12 cellular contexts compared by ENCODE assay signal in the genomic region with DNA sequence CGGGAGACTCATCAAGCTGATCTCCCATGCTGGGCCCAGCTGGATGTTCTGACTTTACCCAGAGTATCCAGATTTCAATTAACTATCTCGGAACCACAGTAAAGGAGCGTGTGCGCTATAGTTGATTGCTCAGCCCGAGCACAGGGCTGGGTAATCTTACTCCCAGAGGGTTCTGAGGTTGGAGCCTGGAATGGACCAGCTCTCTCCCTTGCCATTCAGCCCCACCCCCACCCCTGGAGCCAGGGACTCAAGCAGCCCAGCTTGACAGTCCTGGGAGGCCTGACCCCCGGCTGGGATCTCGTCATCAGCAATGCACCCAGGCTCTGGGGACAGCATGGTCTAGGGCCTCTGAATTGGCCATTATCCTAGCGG. TPM values are rescaled to one million over a fixed set of nuclear protein-coding genes. Genes with fewer than 3 reads are reported as not detected.
DNase-seq lines count a peak whose midpoint lies in the region; ATAC-seq and TF ChIP-seq lines count a peak whose summit lies in the region.
"Had no signal": no experiment of that assay in that cellular context is flagged by ENCODE, and none has a peak within 500 bp of the region (broad histone marks: within the 10 kb centered on the region; RNA-seq: fewer than 3 reads in every experiment).

No MANE protein-coding gene starts in this region.

- H3K27ac ChIP-seq in SJCRH30 = peak overlapping the region; percentile 23; the same call in 1 of the 2 replicates
- H3K27ac ChIP-seq in rectal smooth muscle tissue (ENCODE audit: low read depth, low read length) = peak overlapping the region; percentile 57
- no peak overlapping the region for H3K27ac ChIP-seq in naive thymus-derived CD4-positive, alpha-beta T cell (ENCODE audit: low read depth, low read length)
- no peak overlapping the region for H3K27ac ChIP-seq in substantia nigra (ENCODE audit: low read depth, low read length, poor library complexity, severe bottlenecking)
- H3K27ac ChIP-seq: pancreas had no signal

- DNase-seq in BJ (ENCODE audit: low read depth) = no peak
- no peak for DNase-seq in SJCRH30
- DNase-seq in fibroblast of the aortic adventitia (ENCODE audit: low read depth) = peak; percentile 46
- DNase-seq in kidney tubule cell (ENCODE audit: low spot score) = no peak
- no peak for DNase-seq in activated gamma-delta T cell (lab: John Stamatoyannopoulos, UW)
- no peak for DNase-seq in naive thymus-derived CD4-positive, alpha-beta T cell
- DNase-seq in substantia nigra (lab: John Stamatoyannopoulos, UW) = no peak
- DNase-seq: CD4-positive, CD25-positive, alpha-beta regulatory T cell had no signal

- TF ChIP-seq CTCF in BJ (IDR thresholded peaks at IDR 0.05; ENCODE audit: insufficient read depth, low read depth, low read length) (no peak), fibroblast of the aortic adventitia (IDR thresholded peaks at IDR 0.05; ENCODE audit: insufficient read depth, low read length) (no peak)

- peaks cover 7 to 16% (median 13%) of the 10 kb centered on the region in 7 donors for H3K4me1 Mint-ChIP-seq in naive thymus-derived CD4-positive, alpha-beta T cell

- no peaks in the 10 kb centered on the region for H3K9me3 ChIP-seq in SJCRH30 (replicated peaks)
- no peaks in the 10 kb centered on the region for H3K9me3 ChIP-seq in naive thymus-derived CD4-positive, alpha-beta T cell (ENCODE audit: control insufficient read depth in 2 of 3, low read length in 3 of 3)
- H3K9me3 ChIP-seq: pancreas had no signal

- intact Hi-C loops in naive thymus-derived CD4-positive, alpha-beta T cell (cut with micrococcal nuclease) = no loop called here

- peaks cover 0 to 2% (median 0%) of the 10 kb centered on the region in 11 donors for H3K9me3 Mint-ChIP-seq in naive thymus-derived CD4-positive, alpha-beta T cell
- H3K9me3 Mint-ChIP-seq: brain; CD4-positive, CD25-positive, alpha-beta regulatory T cell had no signal

- no peaks in the 10 kb centered on the region for H3K36me3 Mint-ChIP-seq in naive thymus-derived CD4-positive, alpha-beta T cell
- H3K36me3 Mint-ChIP-seq: brain; CD4-positive, CD25-positive, alpha-beta regulatory T cell had no signal

- H3K36me3 ChIP-seq in BJ (ENCODE audit: control insufficient read depth, insufficient read depth, low read length) (no peaks in the 10 kb centered on the region), SJCRH30 (no peaks in the 10 kb centered on the region), rectal smooth muscle tissue (ENCODE audit: control insufficient read depth, insufficient read depth, low read length) (no peaks in the 10 kb centered on the region)
- H3K36me3 ChIP-seq in naive thymus-derived CD4-positive, alpha-beta T cell (ENCODE audit: control insufficient read depth in 2 of 3, insufficient read depth in 3 of 3, low read length in 3 of 3) = no peaks in the 10 kb centered on the region
- H3K36me3 ChIP-seq: pancreas had no signal

- ATAC-seq in naive thymus-derived CD4-positive, alpha-beta T cell = no peak

- POLR2A ChIA-PET in BJ (lab: Charles Lee) = interaction anchor here (1.2 kb wide), 1 partner anchor 14 kb away, joined by 3 read pairs; no protein-coding TSS in a partner anchor
- POLR2A ChIA-PET in naive thymus-derived CD4-positive, alpha-beta T cell (lab: Charles Lee) = no interaction called here

- peaks cover 4 to 23% (median 9%) of the 10 kb centered on the region in 5 donors for H3K27me3 Mint-ChIP-seq in naive thymus-derived CD4-positive, alpha-beta T cell

- CTCF ChIA-PET in BJ (lab: Yijun Ruan, JAX) = interaction anchor here (0.5 to 3.4 kb wide), 8 partner anchors 8 to 134 kb away, joined by 3 to 39 read pairs (median 4); a partner anchor contains a TSS
- CTCF ChIA-PET in naive thymus-derived CD4-positive, alpha-beta T cell (lab: Charles Lee) = interaction anchor here (0.6 to 2.2 kb wide), 2 partner anchors 14 to 47 kb away, joined by 3 to 7 read pairs; no protein-coding TSS in a partner anchor

- H3K27ac Mint-ChIP-seq in naive thymus-derived CD4-positive, alpha-beta T cell = no peak overlapping the region
- H3K27ac Mint-ChIP-seq: activated CD8-positive, alpha-beta T cell treated with anti-CD3 and anti-CD28 coated beads, Interleukin-2, amount 10 ng/mL, durations not matched to agents 7 days and 5 days had no signal

- H3K4me1 ChIP-seq in SJCRH30 (peaks cover 31% of the 10 kb centered on the region), rectal smooth muscle tissue (ENCODE audit: control insufficient read depth, insufficient read depth, low read length) (peaks cover 6% of the 10 kb centered on the region)
- no peaks in the 10 kb centered on the region for H3K4me1 ChIP-seq in naive thymus-derived CD4-positive, alpha-beta T cell (ENCODE audit: control insufficient read depth in 2 of 2, insufficient read depth in 2 of 2, low read length in 2 of 2)

- H3K4me3 ChIP-seq in BJ (ENCODE audit: low read depth, low read length) (peak overlapping the region; percentile 20; the same call in 1 of the 2 replicates), SJCRH30 (peak overlapping the region; percentile 15), fibroblast of the aortic adventitia (ENCODE audit: low read depth, low read length) (peak overlapping the region; percentile 44), rectal smooth muscle tissue (ENCODE audit: low read length) (no peak overlapping the region)
- H3K4me3 ChIP-seq in naive thymus-derived CD4-positive, alpha-beta T cell (ENCODE audit: low read length) = no peak overlapping the region
- H3K4me3 ChIP-seq: pancreas had no signal

- H3K9ac ChIP-seq in rectal smooth muscle tissue (ENCODE audit: low read length) = no peak overlapping the region

- H3K27me3 ChIP-seq in BJ (ENCODE audit: control insufficient read depth, insufficient read depth, low read length) (no peaks in the 10 kb centered on the region), SJCRH30 (no peaks in the 10 kb centered on the region), rectal smooth muscle tissue (ENCODE audit: control insufficient read depth, insufficient read depth, low read length) (no peaks in the 10 kb centered on the region)
- no peaks in the 10 kb centered on the region for H3K27me3 ChIP-seq in naive thymus-derived CD4-positive, alpha-beta T cell (ENCODE audit: control insufficient read depth in 2 of 2, insufficient read depth in 2 of 2, low read length in 2 of 2)
- H3K27me3 ChIP-seq: pancreas had no signal

- no peak overlapping the region for H3K4me3 Mint-ChIP-seq in naive thymus-derived CD4-positive, alpha-beta T cell
- H3K4me3 Mint-ChIP-seq: CD4-positive, CD25-positive, alpha-beta regulatory T cell had no signal

RNA-seq across cellular contexts. Expression of a gene that starts 23.7 kb away (rescaled TPM):
- polyA plus RNA-seq in BJ (2011; rRNA removed) = 10.5 and 16.4 TPM in 2 replicates
- polyA minus RNA-seq in BJ (2011; rRNA and poly(A)+ RNA removed) = 11.1 and 14.2 TPM in 2 replicates
- total RNA-seq in SJCRH30 (2014; rRNA removed; shearing (Covaris generic)) = 0.76 and 0.91 TPM in 2 replicates
- total RNA-seq in fibroblast of the aortic adventitia (ENCODE audit: low replicate concordance) = 6.9 and 30.9 TPM in 2 replicates
- 1 to 10 TPM in 1 of 5 experiments, under 1 TPM in 2, not detected in 2; 0.19 to 1.1 (median 0.50) TPM for total RNA-seq in naive thymus-derived CD4-positive, alpha-beta T cell
- polyA plus RNA-seq in naive thymus-derived CD4-positive, alpha-beta T cell = not detected
- total RNA-seq: activated CD8-positive, alpha-beta T cell treated with anti-CD3 and anti-CD28 coated beads, Interleukin-2, amount 10 ng/mL, durations not matched to agents 7 days and 5 days; CD4-positive, CD25-positive, alpha-beta regulatory T cell had no signal

RNA-seq across cellular contexts. Expression of a gene that starts 26.4 kb away (rescaled TPM):
- 26.8 and 31.4 TPM in 2 replicates for polyA plus RNA-seq in BJ (2011; rRNA removed)
- polyA minus RNA-seq in BJ (2011; rRNA and poly(A)+ RNA removed) = 9.5 and 12.9 TPM in 2 replicates
- total RNA-seq in SJCRH30 (2014; rRNA removed; shearing (Covaris generic)) = 21.8 and 22.0 TPM in 2 replicates
- total RNA-seq in fibroblast of the aortic adventitia (ENCODE audit: low replicate concordance) = 24.9 and 36.2 TPM in 2 replicates
- 10 to 100 TPM; 16.2 to 30.9 (median 23.9) TPM for total RNA-seq in naive thymus-derived CD4-positive, alpha-beta T cell
- polyA plus RNA-seq in naive thymus-derived CD4-positive, alpha-beta T cell = 10 to 100 TPM; 10.9 to 21.7 TPM

RNA-seq across cellular contexts. Expression of a gene that starts 47.4 kb away (rescaled TPM):
- 78.8 and 93.2 TPM in 2 replicates for polyA plus RNA-seq in BJ (2011; rRNA removed)
- polyA minus RNA-seq in BJ (2011; rRNA and poly(A)+ RNA removed) = 28.0 and 39.4 TPM in 2 replicates
- 44.7 and 45.6 TPM in 2 replicates for total RNA-seq in SJCRH30 (2014; rRNA removed; shearing (Covaris generic))
- total RNA-seq in fibroblast of the aortic adventitia (ENCODE audit: low replicate concordance) = 23.0 and 48.9 TPM in 2 replicates
- 10 to 100 TPM; 13.8 to 52.9 (median 34.7) TPM for total RNA-seq in naive thymus-derived CD4-positive, alpha-beta T cell
- 10 to 100 TPM; 48.9 to 68.2 TPM for polyA plus RNA-seq in naive thymus-derived CD4-positive, alpha-beta T cell

RNA-seq across cellular contexts. Expression of a gene that starts 58.5 kb away (rescaled TPM):
- 26.1 and 41.9 TPM in 2 replicates for polyA plus RNA-seq in BJ (2011; rRNA removed)
- polyA minus RNA-seq in BJ (2011; rRNA and poly(A)+ RNA removed) = 4.6 and 5.5 TPM in 2 replicates
- total RNA-seq in SJCRH30 (2014; rRNA removed; shearing (Covaris generic)) = 74.1 and 76.0 TPM in 2 replicates
- 37.3 and 107 TPM in 2 replicates for total RNA-seq in fibroblast of the aortic adventitia (ENCODE audit: low replicate concordance)
- 100 to 1,000 TPM in 2 of 5 experiments, 10 to 100 TPM in 3; 66.2 to 118 (median 95.8) TPM for total RNA-seq in naive thymus-derived CD4-positive, alpha-beta T cell
- 100 to 1,000 TPM; 175 to 234 TPM for polyA plus RNA-seq in naive thymus-derived CD4-positive, alpha-beta T cell

RNA-seq across cellular contexts. Expression of a gene that starts 58.7 kb away (rescaled TPM):
- 10.5 and 19.0 TPM in 2 replicates for polyA plus RNA-seq in BJ (2011; rRNA removed)
- polyA minus RNA-seq in BJ (2011; rRNA and poly(A)+ RNA removed) = 12.4 and 13.0 TPM in 2 replicates
- total RNA-seq in SJCRH30 (2014; rRNA removed; shearing (Covaris generic)) = 15.1 and 17.0 TPM in 2 replicates
- 7.5 and 11.4 TPM in 2 replicates for total RNA-seq in fibroblast of the aortic adventitia (ENCODE audit: low replicate concordance)
- total RNA-seq in naive thymus-derived CD4-positive, alpha-beta T cell = 100 to 1,000 TPM in 3 of 5 experiments, 10 to 100 TPM in 2; 94.9 to 156 (median 118) TPM
- 10 to 100 TPM; 41.0 to 87.2 TPM for polyA plus RNA-seq in naive thymus-derived CD4-positive, alpha-beta T cell

Comparison
In these comparisons a context has a peak if more than half of its experiments do, and no peak if none do; other contexts are left out.
1. H3K4me3 ChIP-seq: peak in BJ (single experiment), SJCRH30 (single experiment) and fibroblast of the aortic adventitia (single experiment); none in rectal smooth muscle tissue (single experiment) and naive thymus-derived CD4-positive, alpha-beta T cell (single experiment).
2. H3K27ac ChIP-seq: peak in SJCRH30 (single experiment) and rectal smooth muscle tissue (single experiment); none in naive thymus-derived CD4-positive, alpha-beta T cell (single experiment) and substantia nigra (single experiment).